Comparison of ENCODE assay signal across 7 cellular contexts in the genomic region with DNA sequence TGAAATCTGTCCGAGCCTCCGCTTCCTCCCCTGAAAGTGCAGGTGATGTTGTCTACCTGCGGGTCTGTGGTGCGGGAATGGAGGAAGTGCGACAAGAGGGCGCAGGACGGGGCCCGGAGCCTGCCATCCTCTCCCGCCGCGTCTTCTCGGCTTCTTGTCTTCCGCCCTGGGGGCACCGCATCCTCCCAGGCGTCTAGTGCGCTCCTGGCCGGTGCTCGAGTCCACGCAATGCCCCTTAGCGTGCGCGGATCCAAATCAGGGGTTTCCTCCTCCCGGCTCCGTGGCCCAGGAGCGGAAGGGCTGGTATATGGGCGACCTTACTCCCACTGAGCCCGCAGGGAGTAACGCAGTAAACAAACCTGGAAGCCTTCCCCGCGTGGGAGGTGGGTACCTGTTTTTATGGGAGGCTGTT. TPM values are rescaled to one million over a fixed set of nuclear protein-coding genes. Genes with fewer than 3 reads are reported as not detected.
DNase-seq lines count a peak whose midpoint lies in the region; ATAC-seq lines count a peak whose summit lies in the region.

No MANE protein-coding gene starts in this region.

- H3K9me3 ChIP-seq in duodenal mucosa (ENCODE audit: control insufficient read depth in 1 of 2, low read length in 2 of 2) (no peaks in the 10 kb centered on the region), mononuclear cell (ENCODE audit: low read depth, low read length) (no peaks in the 10 kb centered on the region), stomach smooth muscle (ENCODE audit: control insufficient read depth in 2 of 2, low read length in 2 of 2) (no peaks in the 10 kb centered on the region)

- H3K36me3 ChIP-seq in duodenal mucosa (ENCODE audit: control insufficient read depth in 1 of 2, insufficient read depth in 2 of 2, low read length in 2 of 2) (no peaks in the 10 kb centered on the region), stomach smooth muscle (ENCODE audit: control insufficient read depth in 2 of 2, insufficient read depth in 2 of 2, low read length in 2 of 2) (peaks cover 0 to 2% of the 10 kb centered on the region in 2 donors)

- ATAC-seq in GM19395 (IDR thresholded peaks at IDR 0.05; ENCODE audit: unreplicated experiment), result peak; percentile 5
- ATAC-seq in HG03342 (IDR thresholded peaks at IDR 0.05; ENCODE audit: unreplicated experiment), result peak; percentile 6

- H3K9ac ChIP-seq in duodenal mucosa (ENCODE audit: low read depth in 1 of 2, low read length in 2 of 2) (peak overlapping the region; percentile 70 to 82), stomach smooth muscle (ENCODE audit: low read length in 2 of 2) (peak overlapping the region; percentile 86 to 89)

- H3K4me3 ChIP-seq in duodenal mucosa (ENCODE audit: low read depth in 1 of 2, low read length in 2 of 2) (peak overlapping the region; percentile 79 to 92), mononuclear cell (ENCODE audit: low read length) (peak overlapping the region; percentile 69), stomach smooth muscle (ENCODE audit: low read length in 2 of 2) (peak overlapping the region; percentile 93 to 95)

- H3K27me3 ChIP-seq in duodenal mucosa (ENCODE audit: control insufficient read depth in 1 of 2, insufficient read depth in 2 of 2, low read length in 2 of 2), result no peaks in the 10 kb centered on the region
- H3K27me3 ChIP-seq in mononuclear cell (ENCODE audit: insufficient read depth, low read length), result no peaks in the 10 kb centered on the region
- H3K27me3 ChIP-seq in stomach smooth muscle (ENCODE audit: control insufficient read depth in 1 of 2, insufficient read depth in 2 of 2, low read length in 2 of 2), result no peaks in the 10 kb centered on the region

- H3K4me1 ChIP-seq in duodenal mucosa (ENCODE audit: control insufficient read depth in 1 of 2, insufficient read depth in 2 of 2, low read length in 2 of 2), result peaks cover 6 to 16% of the 10 kb centered on the region in 2 donors
- H3K4me1 ChIP-seq in mononuclear cell (ENCODE audit: insufficient read depth, low read length), result peaks cover 40% of the 10 kb centered on the region
- H3K4me1 ChIP-seq in stomach smooth muscle (ENCODE audit: control insufficient read depth, insufficient read depth, low read length), result peaks cover 12% of the 10 kb centered on the region

- DNase-seq in UCSD-AML1 (lab: John Stamatoyannopoulos, UW; ENCODE audit: unreplicated experiment) (peak; percentile 53), GF-D8 (lab: John Stamatoyannopoulos, UW) (no peak)

- H3K27ac ChIP-seq in duodenal mucosa (ENCODE audit: low read depth, low read length), result peak overlapping the region; percentile 62
- H3K27ac ChIP-seq in stomach smooth muscle (ENCODE audit: low read length), result peak overlapping the region; percentile 41

RNA-seq across cellular contexts. Expression of a gene that starts 0.4 kb away (rescaled TPM):
- 63.2 TPM for total RNA-seq in mononuclear cell

RNA-seq across cellular contexts. Expression of a gene that starts 7.1 kb away (rescaled TPM):
- 21.9 TPM for total RNA-seq in mononuclear cell
